In genomic region chr11:131852757-131853156, GRCh38 we compare ENCODE assay signal across 28 cellular contexts.
"Had no signal": no experiment of that assay in that cellular context is flagged by ENCODE, and none has a peak within 500 bp of the region (broad histone marks: within the 10 kb centered on the region; RNA-seq: fewer than 3 reads in every experiment).

No MANE protein-coding gene starts in this region.

- H3K27me3 Mint-ChIP-seq: stimulated activated memory B cell treated with anti-CD40 and anti-IgM and Interleukin-4, amounts not matched to agents 10 μg/mL and 1 μg/mL and 100 μg/mL, for 72 hours; stimulated activated naive CD8-positive, alpha-beta T cell treated with anti-CD3 and anti-CD28 coated beads, Interleukin-15, amount 100 ng/mL, for 72 hours; stimulated activated naive CD8-positive, alpha-beta T cell treated with anti-CD3 and anti-CD28 coated beads, Interleukin-15, Interleukin-2, amounts not matched to agents 100 ng/mL and 50 ng/mL, for 24 hours had no signal

- H3K27ac Mint-ChIP-seq: stimulated activated effector memory CD8-positive, alpha-beta T cell treated with anti-CD3 and anti-CD28 coated beads, Interleukin-12 subunit alpha, Interleukin-12 subunit beta, amount 100 ng/mL, for 72 hours; stimulated activated memory B cell treated with anti-CD40 and anti-IgM and Interleukin-4, amounts not matched to agents 10 μg/mL and 1 μg/mL and 100 μg/mL, for 72 hours; stimulated activated naive B cell treated with anti-CD40 and anti-IgM and Interleukin-4, amounts not matched to agents 10 μg/mL and 1 μg/mL and 100 μg/mL, for 72 hours; stimulated activated naive CD8-positive, alpha-beta T cell treated with anti-CD3 and anti-CD28 coated beads, Interleukin-15, amount 100 ng/mL, for 72 hours; stimulated activated naive CD8-positive, alpha-beta T cell treated with anti-CD3 and anti-CD28 coated beads, Interleukin-15, Interleukin-2, amounts not matched to agents 100 ng/mL and 50 ng/mL, for 24 hours; type B pancreatic cell had no signal

- H3K36me3 Mint-ChIP-seq: stimulated activated effector memory CD8-positive, alpha-beta T cell treated with anti-CD3 and anti-CD28 coated beads, Interleukin-12 subunit alpha, Interleukin-12 subunit beta, amount 100 ng/mL, for 72 hours; stimulated activated memory B cell treated with anti-CD40 and anti-IgM and Interleukin-4, amounts not matched to agents 10 μg/mL and 1 μg/mL and 100 μg/mL, for 72 hours; stimulated activated naive B cell treated with anti-CD40 and anti-IgM and Interleukin-4, amounts not matched to agents 10 μg/mL and 1 μg/mL and 100 μg/mL, for 72 hours; type B pancreatic cell had no signal

- H3K4me1 ChIP-seq: stomach, suprapubic skin, testis, thyroid gland, tibial artery, tibial nerve, transverse colon, upper lobe of left lung, upper lobe of right lung, uterus, vagina had no signal

- H3K27ac ChIP-seq: stomach, suprapubic skin, testis, thoracic aorta, thyroid gland, tibial artery, tibial nerve, transverse colon, upper lobe of left lung, upper lobe of right lung, uterus, vagina had no signal

- H3K4me3 Mint-ChIP-seq: stimulated activated effector memory CD8-positive, alpha-beta T cell treated with anti-CD3 and anti-CD28 coated beads, Interleukin-12 subunit alpha, Interleukin-12 subunit beta, amount 100 ng/mL, for 72 hours; stimulated activated memory B cell treated with anti-CD40 and anti-IgM and Interleukin-4, amounts not matched to agents 10 μg/mL and 1 μg/mL and 100 μg/mL, for 72 hours; stimulated activated naive B cell treated with anti-CD40 and anti-IgM and Interleukin-4, amounts not matched to agents 10 μg/mL and 1 μg/mL and 100 μg/mL, for 72 hours; stimulated activated naive CD8-positive, alpha-beta T cell treated with anti-CD3 and anti-CD28 coated beads, Interleukin-15, amount 100 ng/mL, for 72 hours; stimulated activated naive CD8-positive, alpha-beta T cell treated with anti-CD3 and anti-CD28 coated beads, Interleukin-15, Interleukin-2, amounts not matched to agents 100 ng/mL and 50 ng/mL, for 24 hours; type B pancreatic cell had no signal

- H3K9me3 ChIP-seq: stomach, suprapubic skin, testis, thoracic aorta, thyroid gland, tibial artery, tibial nerve, transverse colon, upper lobe of left lung, upper lobe of right lung, uterus, vagina had no signal

- H3K4me1 Mint-ChIP-seq: stimulated activated effector memory CD8-positive, alpha-beta T cell treated with anti-CD3 and anti-CD28 coated beads, Interleukin-12 subunit alpha, Interleukin-12 subunit beta, amount 100 ng/mL, for 72 hours; stimulated activated memory B cell treated with anti-CD40 and anti-IgM and Interleukin-4, amounts not matched to agents 10 μg/mL and 1 μg/mL and 100 μg/mL, for 72 hours; stimulated activated naive B cell treated with anti-CD40 and anti-IgM and Interleukin-4, amounts not matched to agents 10 μg/mL and 1 μg/mL and 100 μg/mL, for 72 hours; stimulated activated naive CD8-positive, alpha-beta T cell treated with anti-CD3 and anti-CD28 coated beads, Interleukin-15, amount 100 ng/mL, for 72 hours had no signal

- H3K4me3 ChIP-seq: stomach, suprapubic skin, testis, thoracic aorta, thyroid gland, tibial artery, tibial nerve, transverse colon, upper lobe of left lung, upper lobe of right lung, uterus, vagina had no signal

- H3K9me3 Mint-ChIP-seq: stimulated activated naive CD8-positive, alpha-beta T cell treated with anti-CD3 and anti-CD28 coated beads, Interleukin-15, Interleukin-2, amounts not matched to agents 100 ng/mL and 50 ng/mL, for 24 hours; type B pancreatic cell had no signal

- ATAC-seq: stimulated activated effector memory CD8-positive, alpha-beta T cell treated with anti-CD3 and anti-CD28 coated beads, Interleukin-12 subunit alpha, Interleukin-12 subunit beta, amount 100 ng/mL, for 72 hours; stimulated activated memory B cell treated with anti-CD40 and anti-IgM and Interleukin-4, amounts not matched to agents 10 μg/mL and 1 μg/mL and 100 μg/mL, for 72 hours; stimulated activated naive B cell treated with anti-CD40 and anti-IgM and Interleukin-4, amounts not matched to agents 10 μg/mL and 1 μg/mL and 100 μg/mL, for 72 hours; stimulated activated naive CD8-positive, alpha-beta T cell treated with anti-CD3 and anti-CD28 coated beads, Interleukin-15, amount 100 ng/mL, for 72 hours; stimulated activated naive CD8-positive, alpha-beta T cell treated with anti-CD3 and anti-CD28 coated beads, Interleukin-15, Interleukin-2, amounts not matched to agents 100 U/mL and 50 U/mL, for 24 hours; upper lobe of right lung had no signal

- H3K36me3 ChIP-seq: stomach, suprapubic skin, thoracic aorta, thyroid gland, tibial artery, tibial nerve, transverse colon, upper lobe of left lung, upper lobe of right lung, uterus, vagina had no signal

- DNase-seq: stimulated activated CD4-positive, alpha-beta T cell treated with anti-CD3 and anti-CD28 coated beads, Interleukin-2, amount 100 ng/mL, for 48 hours; stimulated activated CD4-positive, alpha-beta T cell treated with anti-CD3 and anti-CD28 coated beads, Interleukin-4, amount 100 ng/mL, for 1 hour; stimulated activated CD4-positive, alpha-beta T cell treated with anti-CD3 and anti-CD28 coated beads, Interleukin-4, amount 100 ng/mL, for 24 hours; stimulated activated CD4-positive, alpha-beta T cell treated with anti-CD3 and anti-CD28 coated beads, Interleukin-4, amount 100 ng/mL, for 4 hours; stimulated activated CD8-positive, alpha-beta memory T cell treated with anti-CD3 and anti-CD28 coated beads, Interleukin-4, amount 100 ng/mL, for 48 hours; stimulated activated naive B cell treated with anti-CD40 and anti-IgM and Interleukin-4, amounts not matched to agents 10 μg/mL and 1 μg/mL and 100 μg/mL, for 72 hours; stimulated activated naive CD4-positive, alpha-beta T cell; stimulated activated naive CD4-positive, alpha-beta T cell treated with Interleukin-2 at 50 U/mL for 16 hours; stimulated activated naive CD8-positive, alpha-beta T cell treated with anti-CD3 and anti-CD28 coated beads, Interleukin-15, amount 100 ng/mL, for 72 hours; stimulated activated naive CD8-positive, alpha-beta T cell treated with anti-CD3 and anti-CD28 coated beads, Interleukin-15, Interleukin-2, amounts not matched to agents 100 U/mL and 50 U/mL, for 24 hours; stomach; substantia nigra; testis; thyroid gland; tibial artery; transverse colon; trophoblast cell; upper lobe of left lung; upper lobe of right lung; uterus had no signal

- H3K27me3 ChIP-seq: suprapubic skin, testis, thyroid gland, tibial nerve, transverse colon, upper lobe of left lung, vagina had no signal
